1 cellular context compared by ENCODE assay signal in the genomic region with DNA sequence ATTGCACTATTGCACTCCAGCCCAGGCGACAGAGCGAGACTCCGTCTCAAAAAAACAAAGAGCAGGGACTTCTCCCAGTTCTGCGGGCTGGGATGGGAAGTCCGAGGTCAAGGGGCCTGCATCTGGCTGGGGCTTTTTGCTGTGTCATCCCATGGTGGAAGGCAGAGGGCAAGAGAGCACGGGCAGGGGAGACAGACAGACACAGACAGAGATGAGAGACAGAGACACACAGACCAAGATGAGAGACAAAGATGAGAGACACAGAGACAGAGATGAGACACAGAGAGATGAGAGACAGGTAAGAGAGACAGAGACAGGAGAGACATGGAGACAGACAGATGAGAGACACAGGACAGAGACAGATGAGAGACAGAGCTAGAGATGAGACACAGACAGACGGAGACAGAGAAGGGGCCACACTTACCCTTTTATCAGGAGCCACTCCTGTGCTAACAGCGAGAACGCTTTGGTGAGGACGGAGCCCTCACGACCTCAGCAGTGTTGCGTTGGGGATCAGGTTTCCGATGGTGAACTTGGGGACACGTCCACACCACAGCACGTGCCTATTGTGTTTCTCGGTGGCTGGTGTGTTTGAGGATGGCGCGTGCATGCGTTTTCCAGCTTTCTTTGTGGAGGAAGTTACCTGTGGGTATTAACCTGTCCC.
TF ChIP-seq lines count a peak whose summit lies in the region.

No MANE protein-coding gene starts in this region.

TF ChIP-seq in K562, 482 proteins besides CTCF, POLR2A, EP300 and RAD21 (continued from another document and continues in another):
- TF ChIP-seq, protein P1, sequence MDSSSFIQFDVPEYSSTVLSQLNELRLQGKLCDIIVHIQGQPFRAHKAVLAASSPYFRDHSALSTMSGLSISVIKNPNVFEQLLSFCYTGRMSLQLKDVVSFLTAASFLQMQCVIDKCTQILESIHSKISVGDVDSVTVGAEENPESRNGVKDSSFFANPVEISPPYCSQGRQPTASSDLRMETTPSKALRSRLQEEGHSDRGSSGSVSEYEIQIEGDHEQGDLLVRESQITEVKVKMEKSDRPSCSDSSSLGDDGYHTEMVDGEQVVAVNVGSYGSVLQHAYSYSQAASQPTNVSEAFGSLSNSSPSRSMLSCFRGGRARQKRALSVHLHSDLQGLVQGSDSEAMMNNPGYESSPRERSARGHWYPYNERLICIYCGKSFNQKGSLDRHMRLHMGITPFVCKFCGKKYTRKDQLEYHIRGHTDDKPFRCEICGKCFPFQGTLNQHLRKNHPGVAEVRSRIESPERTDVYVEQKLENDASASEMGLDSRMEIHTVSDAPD (CRISPR knock-in tag; IDR thresholded peaks at IDR 0.05): no peak
- TF ChIP-seq KHSRP (IDR thresholded peaks at IDR 0.05): no peak
- TF ChIP-seq HMG20B (CRISPR knock-in tag; IDR thresholded peaks at IDR 0.05): no peak
- no peak for TF ChIP-seq TCFL5 (CRISPR knock-in tag; conservative IDR thresholded peaks at IDR 0.05)
- TF ChIP-seq CSDE1 (IDR thresholded peaks at IDR 0.05): no peak
- no peak for TF ChIP-seq HMGN3 (IDR thresholded peaks at IDR 0.05; ENCODE audit: borderline replicate concordance, extremely low read depth, insufficient read length, low read depth, low read length)
- peak; percentile 55; the same call in 1 of the 2 replicates for TF ChIP-seq SMARCA5 (IDR thresholded peaks at IDR 0.05)
- peak; percentile 69 for TF ChIP-seq BRD9 (IDR thresholded peaks at IDR 0.05; ENCODE audit: low read depth, partially characterized antibody)
- no peak for TF ChIP-seq ZNF431 (CRISPR knock-in tag; IDR thresholded peaks at IDR 0.05)
- TF ChIP-seq PPARD (CRISPR knock-in tag; IDR thresholded peaks at IDR 0.05): no peak
- TF ChIP-seq ARID3B (CRISPR knock-in tag; IDR thresholded peaks at IDR 0.05; ENCODE audit: borderline replicate concordance): no peak
- TF ChIP-seq, protein P2, sequence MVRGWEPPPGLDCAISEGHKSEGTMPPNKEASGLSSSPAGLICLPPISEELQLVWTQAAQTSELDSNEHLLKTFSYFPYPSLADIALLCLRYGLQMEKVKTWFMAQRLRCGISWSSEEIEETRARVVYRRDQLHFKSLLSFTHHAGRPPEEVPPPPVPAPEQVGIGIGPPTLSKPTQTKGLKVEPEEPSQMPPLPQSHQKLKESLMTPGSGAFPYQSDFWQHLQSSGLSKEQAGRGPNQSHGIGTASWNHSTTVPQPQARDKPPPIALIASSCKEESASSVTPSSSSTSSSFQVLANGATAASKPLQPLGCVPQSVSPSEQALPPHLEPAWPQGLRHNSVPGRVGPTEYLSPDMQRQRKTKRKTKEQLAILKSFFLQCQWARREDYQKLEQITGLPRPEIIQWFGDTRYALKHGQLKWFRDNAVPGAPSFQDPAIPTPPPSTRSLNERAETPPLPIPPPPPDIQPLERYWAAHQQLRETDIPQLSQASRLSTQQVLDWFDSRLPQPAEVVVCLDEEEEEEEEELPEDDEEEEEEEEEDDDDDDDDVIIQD (CRISPR knock-in tag; IDR thresholded peaks at IDR 0.05): no peak
- TF ChIP-seq ZNF175 (CRISPR knock-in tag; IDR thresholded peaks at IDR 0.05; ENCODE audit: low read depth): no peak
- no peak for TF ChIP-seq PHF21A (IDR thresholded peaks at IDR 0.05; ENCODE audit: borderline replicate concordance, low read depth)
- TF ChIP-seq FOXO4 (CRISPR knock-in tag; IDR thresholded peaks at IDR 0.05): no peak
- TF ChIP-seq RBM15 (IDR thresholded peaks at IDR 0.05; ENCODE audit: insufficient read depth, low read length): no peak
- TF ChIP-seq, protein P3, sequence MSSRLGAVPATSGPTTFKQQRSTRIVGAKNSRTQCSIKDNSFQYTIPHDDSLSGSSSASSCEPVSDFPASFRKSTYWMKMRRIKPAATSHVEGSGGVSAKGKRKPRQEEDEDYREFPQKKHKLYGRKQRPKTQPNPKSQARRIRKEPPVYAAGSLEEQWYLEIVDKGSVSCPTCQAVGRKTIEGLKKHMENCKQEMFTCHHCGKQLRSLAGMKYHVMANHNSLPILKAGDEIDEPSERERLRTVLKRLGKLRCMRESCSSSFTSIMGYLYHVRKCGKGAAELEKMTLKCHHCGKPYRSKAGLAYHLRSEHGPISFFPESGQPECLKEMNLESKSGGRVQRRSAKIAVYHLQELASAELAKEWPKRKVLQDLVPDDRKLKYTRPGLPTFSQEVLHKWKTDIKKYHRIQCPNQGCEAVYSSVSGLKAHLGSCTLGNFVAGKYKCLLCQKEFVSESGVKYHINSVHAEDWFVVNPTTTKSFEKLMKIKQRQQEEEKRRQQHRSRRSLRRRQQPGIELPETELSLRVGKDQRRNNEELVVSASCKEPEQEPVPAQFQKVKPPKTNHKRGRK (tag; IDR thresholded peaks at IDR 0.05): no peak
- TF ChIP-seq ZBTB33 (CRISPR knock-in tag; IDR thresholded peaks at IDR 0.05): peak; percentile 77
- no peak for TF ChIP-seq MCM5 (IDR thresholded peaks at IDR 0.05; ENCODE audit: low read depth)
- TF ChIP-seq, protein P4, sequence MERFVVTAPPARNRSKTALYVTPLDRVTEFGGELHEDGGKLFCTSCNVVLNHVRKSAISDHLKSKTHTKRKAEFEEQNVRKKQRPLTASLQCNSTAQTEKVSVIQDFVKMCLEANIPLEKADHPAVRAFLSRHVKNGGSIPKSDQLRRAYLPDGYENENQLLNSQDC (CRISPR knock-in tag; IDR thresholded peaks at IDR 0.05): no peak
- no peak for TF ChIP-seq ZNF584 (CRISPR knock-in tag; IDR thresholded peaks at IDR 0.05; ENCODE audit: low read depth)
- TF ChIP-seq, protein P5, sequence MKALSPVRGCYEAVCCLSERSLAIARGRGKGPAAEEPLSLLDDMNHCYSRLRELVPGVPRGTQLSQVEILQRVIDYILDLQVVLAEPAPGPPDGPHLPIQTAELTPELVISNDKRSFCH (CRISPR knock-in tag; IDR thresholded peaks at IDR 0.05): no peak
- TF ChIP-seq, protein P5 (tag; IDR thresholded peaks at IDR 0.05): peak; percentile 76
- no peak for TF ChIP-seq ZFP1 (CRISPR knock-in tag; IDR thresholded peaks at IDR 0.05)
- TF ChIP-seq, protein P6, sequence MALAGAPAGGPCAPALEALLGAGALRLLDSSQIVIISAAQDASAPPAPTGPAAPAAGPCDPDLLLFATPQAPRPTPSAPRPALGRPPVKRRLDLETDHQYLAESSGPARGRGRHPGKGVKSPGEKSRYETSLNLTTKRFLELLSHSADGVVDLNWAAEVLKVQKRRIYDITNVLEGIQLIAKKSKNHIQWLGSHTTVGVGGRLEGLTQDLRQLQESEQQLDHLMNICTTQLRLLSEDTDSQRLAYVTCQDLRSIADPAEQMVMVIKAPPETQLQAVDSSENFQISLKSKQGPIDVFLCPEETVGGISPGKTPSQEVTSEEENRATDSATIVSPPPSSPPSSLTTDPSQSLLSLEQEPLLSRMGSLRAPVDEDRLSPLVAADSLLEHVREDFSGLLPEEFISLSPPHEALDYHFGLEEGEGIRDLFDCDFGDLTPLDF (CRISPR knock-in tag; IDR thresholded peaks at IDR 0.05): no peak
- TF ChIP-seq FOXM1 (IDR thresholded peaks at IDR 0.05; ENCODE audit: low read depth): no peak
- TF ChIP-seq FOXM1 (CRISPR knock-in tag; IDR thresholded peaks at IDR 0.05; ENCODE audit: low read depth): no peak
- no peak for TF ChIP-seq EGR1 (conservative IDR thresholded peaks at IDR 0.05)
- no peak for TF ChIP-seq ZNF212 (CRISPR knock-in tag; IDR thresholded peaks at IDR 0.05)
- TF ChIP-seq, protein P7, sequence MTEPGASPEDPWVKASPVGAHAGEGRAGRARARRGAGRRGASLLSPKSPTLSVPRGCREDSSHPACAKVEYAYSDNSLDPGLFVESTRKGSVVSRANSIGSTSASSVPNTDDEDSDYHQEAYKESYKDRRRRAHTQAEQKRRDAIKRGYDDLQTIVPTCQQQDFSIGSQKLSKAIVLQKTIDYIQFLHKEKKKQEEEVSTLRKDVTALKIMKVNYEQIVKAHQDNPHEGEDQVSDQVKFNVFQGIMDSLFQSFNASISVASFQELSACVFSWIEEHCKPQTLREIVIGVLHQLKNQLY (CRISPR knock-in tag; conservative IDR thresholded peaks at IDR 0.05): no peak
- peak; percentile 33; the same call in 1 of the 2 replicates for TF ChIP-seq TCF3 (CRISPR knock-in tag; IDR thresholded peaks at IDR 0.05)
- TF ChIP-seq, protein P8, sequence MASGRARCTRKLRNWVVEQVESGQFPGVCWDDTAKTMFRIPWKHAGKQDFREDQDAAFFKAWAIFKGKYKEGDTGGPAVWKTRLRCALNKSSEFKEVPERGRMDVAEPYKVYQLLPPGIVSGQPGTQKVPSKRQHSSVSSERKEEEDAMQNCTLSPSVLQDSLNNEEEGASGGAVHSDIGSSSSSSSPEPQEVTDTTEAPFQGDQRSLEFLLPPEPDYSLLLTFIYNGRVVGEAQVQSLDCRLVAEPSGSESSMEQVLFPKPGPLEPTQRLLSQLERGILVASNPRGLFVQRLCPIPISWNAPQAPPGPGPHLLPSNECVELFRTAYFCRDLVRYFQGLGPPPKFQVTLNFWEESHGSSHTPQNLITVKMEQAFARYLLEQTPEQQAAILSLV (tag; IDR thresholded peaks at IDR 0.05): no peak
- no peak for TF ChIP-seq SP2 (IDR thresholded peaks at IDR 0.05; ENCODE audit: extremely low read depth, low read depth, low read length, poor library complexity, severe bottlenecking)
- peak; percentile 98 for TF ChIP-seq MAFG (tag; conservative IDR thresholded peaks at IDR 0.05)
- peak; percentile 69; the same call in 1 of the 2 replicates for TF ChIP-seq SUPT5H (IDR thresholded peaks at IDR 0.05)
- TF ChIP-seq ZNF77 (CRISPR knock-in tag; IDR thresholded peaks at IDR 0.05): no peak
- TF ChIP-seq ELK3 (CRISPR knock-in tag; IDR thresholded peaks at IDR 0.05): no peak
- TF ChIP-seq, protein P9, sequence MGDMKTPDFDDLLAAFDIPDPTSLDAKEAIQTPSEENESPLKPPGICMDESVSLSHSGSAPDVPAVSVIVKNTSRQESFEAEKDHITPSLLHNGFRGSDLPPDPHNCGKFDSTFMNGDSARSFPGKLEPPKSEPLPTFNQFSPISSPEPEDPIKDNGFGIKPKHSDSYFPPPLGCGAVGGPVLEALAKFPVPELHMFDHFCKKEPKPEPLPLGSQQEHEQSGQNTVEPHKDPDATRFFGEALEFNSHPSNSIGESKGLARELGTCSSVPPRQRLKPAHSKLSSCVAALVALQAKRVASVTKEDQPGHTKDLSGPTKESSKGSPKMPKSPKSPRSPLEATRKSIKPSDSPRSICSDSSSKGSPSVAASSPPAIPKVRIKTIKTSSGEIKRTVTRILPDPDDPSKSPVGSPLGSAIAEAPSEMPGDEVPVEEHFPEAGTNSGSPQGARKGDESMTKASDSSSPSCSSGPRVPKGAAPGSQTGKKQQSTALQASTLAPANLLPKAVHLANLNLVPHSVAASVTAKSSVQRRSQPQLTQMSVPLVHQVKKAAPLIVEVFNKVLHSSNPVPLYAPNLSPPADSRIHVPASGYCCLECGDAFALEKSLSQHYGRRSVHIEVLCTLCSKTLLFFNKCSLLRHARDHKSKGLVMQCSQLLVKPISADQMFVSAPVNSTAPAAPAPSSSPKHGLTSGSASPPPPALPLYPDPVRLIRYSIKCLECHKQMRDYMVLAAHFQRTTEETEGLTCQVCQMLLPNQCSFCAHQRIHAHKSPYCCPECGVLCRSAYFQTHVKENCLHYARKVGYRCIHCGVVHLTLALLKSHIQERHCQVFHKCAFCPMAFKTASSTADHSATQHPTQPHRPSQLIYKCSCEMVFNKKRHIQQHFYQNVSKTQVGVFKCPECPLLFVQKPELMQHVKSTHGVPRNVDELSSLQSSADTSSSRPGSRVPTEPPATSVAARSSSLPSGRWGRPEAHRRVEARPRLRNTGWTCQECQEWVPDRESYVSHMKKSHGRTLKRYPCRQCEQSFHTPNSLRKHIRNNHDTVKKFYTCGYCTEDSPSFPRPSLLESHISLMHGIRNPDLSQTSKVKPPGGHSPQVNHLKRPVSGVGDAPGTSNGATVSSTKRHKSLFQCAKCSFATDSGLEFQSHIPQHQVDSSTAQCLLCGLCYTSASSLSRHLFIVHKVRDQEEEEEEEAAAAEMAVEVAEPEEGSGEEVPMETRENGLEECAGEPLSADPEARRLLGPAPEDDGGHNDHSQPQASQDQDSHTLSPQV (IDR thresholded peaks at IDR 0.05): peak; percentile 83
- TF ChIP-seq BDP1 (IDR thresholded peaks at IDR 0.05; ENCODE audit: insufficient read depth, insufficient read length): no peak
- TF ChIP-seq NR2C1 (IDR thresholded peaks at IDR 0.05): peak; percentile 73
- TF ChIP-seq NR2C1 (tag; IDR thresholded peaks at IDR 0.05): peak; percentile 60
